ENCODE assay signal across 20 cellular contexts in genomic region chr2:95296036-95296435, GRCh38. TPM values are rescaled to one million over a fixed set of nuclear protein-coding genes. Genes with fewer than 3 reads are reported as not detected.
DNase-seq lines count a peak whose midpoint lies in the region; ATAC-seq and TF ChIP-seq lines count a peak whose summit lies in the region.
"Had no signal": no experiment of that assay in that cellular context is flagged by ENCODE, and none has a peak within 500 bp of the region (broad histone marks: within the 10 kb centered on the region; RNA-seq: fewer than 3 reads in every experiment).

No MANE protein-coding gene starts in this region.

- DNase-seq in DMS153 (lab: John Stamatoyannopoulos, UW) (peak; percentile 63), NCI-H2029 (lab: John Stamatoyannopoulos, UW) (peak; percentile 78), amygdala (lab: John Stamatoyannopoulos, UW) (peak in 37 of 56 donors; percentile 15 to 73 (median 50)), neural crest cell (ENCODE audit: low read depth, low spot score) (no peak), posterior vena cava (ENCODE audit: low spot score) (no peak), kidney glomerular epithelial cell (lab: John Stamatoyannopoulos, UW) (no peak), CD14-positive monocyte (ENCODE audit: low spot score) (no peak)
- no peak for DNase-seq in effector memory CD8-positive, alpha-beta T cell
- DNase-seq: activated CD4-positive, alpha-beta T cell treated with anti-CD3 and anti-CD28 coated beads for 1 hour; activated CD8-positive, alpha-beta memory T cell treated with anti-CD3 and anti-CD28 coated beads, Interleukin-2, amount 50 U/mL, for 4 hours; activated naive CD4-positive, alpha-beta T cell treated with anti-CD3 and anti-CD28 coated beads for 36 hours; AML-193; effector CD8-positive, alpha-beta T cell; H7; lower lobe of right lung; Right ventricle myocardium superior; stimulated activated naive CD4-positive, alpha-beta T cell; uterus had no signal

- H3K4me3 Mint-ChIP-seq in neural crest cell (no peak overlapping the region), CD14-positive monocyte (no peak overlapping the region)
- no peak overlapping the region for H3K4me3 Mint-ChIP-seq in effector memory CD8-positive, alpha-beta T cell
- H3K4me3 Mint-ChIP-seq: activated naive CD4-positive, alpha-beta T cell treated with anti-CD3 and anti-CD28 coated beads for 36 hours had no signal

- H3K4me1 Mint-ChIP-seq in neural crest cell (peaks cover 8% of the 10 kb centered on the region), CD14-positive monocyte (no peaks in the 10 kb centered on the region)
- peaks cover 0 to 3% of the 10 kb centered on the region in 2 donors for H3K4me1 Mint-ChIP-seq in effector memory CD8-positive, alpha-beta T cell (ENCODE audit: low read depth in 2 of 2)

- H3K27ac Mint-ChIP-seq in neural crest cell (ENCODE audit: unreplicated experiment) = peak overlapping the region; percentile 86
- no peak overlapping the region for H3K27ac Mint-ChIP-seq in effector memory CD8-positive, alpha-beta T cell
- H3K27ac Mint-ChIP-seq in CD14-positive monocyte = no peak overlapping the region
- H3K27ac Mint-ChIP-seq: activated naive CD4-positive, alpha-beta T cell treated with anti-CD3 and anti-CD28 coated beads for 36 hours had no signal

- H3K36me3 Mint-ChIP-seq in neural crest cell (ENCODE audit: low read depth) (no peaks in the 10 kb centered on the region), CD14-positive monocyte (no peaks in the 10 kb centered on the region)
- H3K36me3 Mint-ChIP-seq in effector memory CD8-positive, alpha-beta T cell (ENCODE audit: insufficient read depth) = no peaks in the 10 kb centered on the region

- no peak for TF ChIP-seq CTCF in neural crest cell (conservative IDR thresholded peaks at IDR 0.05)
- TF ChIP-seq CTCF in CD14-positive monocyte (IDR thresholded peaks at IDR 0.05) = no peak

- H3K9me3 Mint-ChIP-seq in neural crest cell = peaks cover 3% of the 10 kb centered on the region
- H3K9me3 Mint-ChIP-seq in effector memory CD8-positive, alpha-beta T cell = peaks cover 0 to 4% of the 10 kb centered on the region in 2 donors
- H3K9me3 Mint-ChIP-seq in CD14-positive monocyte = peaks cover 2 to 21% (median 12%) of the 10 kb centered on the region in 7 donors

- H3K27me3 Mint-ChIP-seq in neural crest cell (ENCODE audit: low read depth) = no peaks in the 10 kb centered on the region
- peaks cover 3 to 45% of the 10 kb centered on the region in 2 donors for H3K27me3 Mint-ChIP-seq in effector memory CD8-positive, alpha-beta T cell
- H3K27me3 Mint-ChIP-seq in CD14-positive monocyte (ENCODE audit: low read depth in 3 of 3) = peaks cover 6 to 8% (median 7%) of the 10 kb centered on the region in 3 donors

- ATAC-seq in effector memory CD8-positive, alpha-beta T cell (replicated peaks) = no peak
- ATAC-seq: lower lobe of right lung had no signal

- intact Hi-C loops in posterior vena cava (cut with DNase I) (no loop called here), CD14-positive monocyte (cut with micrococcal nuclease) (no loop called here)

RNA-seq across cellular contexts. Expression of gene KCNIP3, which starts 1.1 kb away (rescaled TPM):
- total RNA-seq in neural crest cell (2.9 and 4.1 TPM in 2 replicates), posterior vena cava (10 to 100 TPM; 10.5 to 17.9 TPM)
- polyA plus RNA-seq in CD14-positive monocyte = not detected
- total RNA-seq: activated naive CD4-positive, alpha-beta T cell treated with anti-CD3 and anti-CD28 coated beads for 36 hours; T-helper 2 cell treated with Interferon-gamma antibody and Interleukin-4, amounts not matched to agents 100 ng/mL and 5 ng/mL, for 36 hours had no signal
- polyA plus RNA-seq: neural cell had no signal

RNA-seq across cellular contexts. Expression of gene PROM2, which starts 21.8 kb away (rescaled TPM):
- total RNA-seq in neural crest cell (1.8 and 2.7 TPM in 2 replicates), posterior vena cava (1 to 10 TPM in 1 of 2 donors, under 1 TPM in 1; 0.28 to 2.2 TPM)
- not detected for polyA plus RNA-seq in CD14-positive monocyte

Comparison
In these comparisons a context has a peak if more than half of its experiments do, and no peak if none do; other contexts are left out.
1. DNase-seq: peak in DMS153 (single experiment), NCI-H2029 (single experiment) and amygdala (37 of 56); none in neural crest cell (single experiment), posterior vena cava (single experiment), kidney glomerular epithelial cell (single experiment), effector memory CD8-positive, alpha-beta T cell (0 of 3) and CD14-positive monocyte (single experiment).